ENCODE assay signal across 14 cellular contexts in genomic region chr14:103856105-103856504, GRCh38. TPM values are rescaled to one million over a fixed set of nuclear protein-coding genes. Genes with fewer than 3 reads are reported as not detected.
DNase-seq lines count a peak whose midpoint lies in the region; ATAC-seq, FAIRE-seq and TF ChIP-seq lines count a peak whose summit lies in the region.
"Had no signal": no experiment of that assay in that cellular context is flagged by ENCODE, and none has a peak within 500 bp of the region (broad histone marks: within the 10 kb centered on the region; RNA-seq: fewer than 3 reads in every experiment).

No MANE protein-coding gene starts in this region.

- FAIRE-seq in bronchial epithelial cell (lab: Jason Lieb, UNC), result no peak

- no peaks in the 10 kb centered on the region for H4K20me1 ChIP-seq in BLaER1

- H3K36me3 ChIP-seq in BLaER1 (no peaks in the 10 kb centered on the region), HUES48 (ENCODE audit: control insufficient read depth, insufficient read depth, low read length) (no peaks in the 10 kb centered on the region), bronchial epithelial cell (ENCODE audit: control insufficient read depth, insufficient read depth, low read length) (no peaks in the 10 kb centered on the region), mucosa of stomach (ENCODE audit: control insufficient read depth, insufficient read depth, low read length) (no peaks in the 10 kb centered on the region)
- H3K36me3 ChIP-seq: thoracic aorta had no signal

- ATAC-seq in HG02885 (IDR thresholded peaks at IDR 0.05; ENCODE audit: poor library complexity, unreplicated experiment), result no peak

- H3K27me3 ChIP-seq in BLaER1 (no peaks in the 10 kb centered on the region), HUES48 (ENCODE audit: control insufficient read depth, insufficient read depth, low read length) (no peaks in the 10 kb centered on the region), bronchial epithelial cell (ENCODE audit: control insufficient read depth, insufficient read depth, low read length) (no peaks in the 10 kb centered on the region), mucosa of stomach (ENCODE audit: control insufficient read depth, insufficient read depth, low read length) (no peaks in the 10 kb centered on the region)

- H3K9ac ChIP-seq in BLaER1 (peak overlapping the region; percentile 29; the same call in 1 of the 2 replicates), HUES48 (ENCODE audit: low read depth, low read length) (no peak overlapping the region), mucosa of stomach (ENCODE audit: low read length) (peak overlapping the region; percentile 25)

- H3K4me2 ChIP-seq in BLaER1, result peak overlapping the region; percentile 72

- in situ Hi-C loops in ACHN (cut with HindIII; ENCODE audit: low pct_ligation_motif_present, low pct_unique_long_range_greater_than_20kb, low sequenced_read_pairs), result no loop called here

- H3K4me3 ChIP-seq in BLaER1 (no peak overlapping the region), HUES48 (ENCODE audit: low read depth, low read length) (no peak overlapping the region), bronchial epithelial cell (ENCODE audit: low read depth, low read length) (no peak overlapping the region), mucosa of stomach (ENCODE audit: low read length) (peak overlapping the region; percentile 26)
- H3K4me3 ChIP-seq: thoracic aorta had no signal

- H3K27ac ChIP-seq in BLaER1, result peak overlapping the region; percentile 37; the same call in 1 of the 2 replicates
- H3K27ac ChIP-seq in HUES48 (ENCODE audit: low read depth, low read length), result peak overlapping the region; percentile 17
- H3K27ac ChIP-seq: thoracic aorta had no signal

- TF ChIP-seq CTCF in bronchial epithelial cell (IDR thresholded peaks at IDR 0.05; ENCODE audit: insufficient read depth, low read length, severe bottlenecking), result peak; percentile 3

- H3K4me1 ChIP-seq in BLaER1, result peaks cover 57% of the 10 kb centered on the region
- H3K4me1 ChIP-seq in HUES48 (ENCODE audit: control insufficient read depth, insufficient read depth, low read length), result peaks cover 16% of the 10 kb centered on the region
- peaks cover 18% of the 10 kb centered on the region for H3K4me1 ChIP-seq in mucosa of stomach (ENCODE audit: control insufficient read depth, insufficient read depth, low read length)

- H3K9me3 ChIP-seq in BLaER1 (no peaks in the 10 kb centered on the region), HUES48 (ENCODE audit: control insufficient read depth, insufficient read depth, low read length) (no peaks in the 10 kb centered on the region), mucosa of stomach (ENCODE audit: control insufficient read depth, low read length) (no peaks in the 10 kb centered on the region)
- H3K9me3 ChIP-seq: thoracic aorta had no signal

- DNase-seq in bronchial epithelial cell (ENCODE audit: low read depth) (no peak), RPMI8226 (no peak), SW 1271 (lab: John Stamatoyannopoulos, UW) (no peak), ACHN (no peak)
- DNase-seq: activated CD4-positive, alpha-beta T cell treated with anti-CD3 and anti-CD28 coated beads, Interleukin-2, amount 50 U/mL, for 48 hours; amniotic stem cell; cortex of kidney; KBM-7; NCI-H524 treated with DMSO at 0.1 percent for 48 hours had no signal

RNA-seq across cellular contexts. Expression of gene PPP1R13B, which starts 8.7 kb away (rescaled TPM):
- 4.2 and 7.3 TPM in 2 replicates for total RNA-seq in bronchial epithelial cell
